Comparison of ENCODE assay signal across 17 cellular contexts in genomic region chr3:28122227-28122626, GRCh38.
"Had no signal": no experiment of that assay in that cellular context is flagged by ENCODE, and none has a peak within 500 bp of the region (broad histone marks: within the 10 kb centered on the region; RNA-seq: fewer than 3 reads in every experiment).

No MANE protein-coding gene starts in this region.

- H3K27ac Mint-ChIP-seq: activated B cell treated with CpG ODN at 0.5 μM for 24 hours; activated CD4-positive, alpha-beta memory T cell treated with anti-CD3 and anti-CD28 coated beads for 36 hours; activated T-helper 2 cell treated with anti-CD3 and anti-CD28 coated beads, Interferon-gamma antibody, Interleukin-2, Interleukin-4, amounts not matched to agents 10 μg/mL and 5 μg/mL and 100 μg/mL, durations not matched to agents 14 hours and 24 hours and 36 hours; immature natural killer cell; natural killer cell treated with Interleukin-12 subunit alpha and Interleukin-12 subunit beta and Interleukin-15 and Interleukin-18, amount 100 ng/mL, for 72 hours; stimulated activated naive B cell treated with anti-CD40 and anti-IgM and Interleukin-4, amounts not matched to agents 10 μg/mL and 1 μg/mL and 100 μg/mL, for 72 hours; T-cell had no signal

- H3K4me3 ChIP-seq: cardiac muscle cell, lower lobe of right lung, thyroid gland had no signal

- H3K9ac ChIP-seq: parathyroid adenoma had no signal

- ATAC-seq: lower lobe of right lung; natural killer cell treated with Interleukin-12 subunit alpha and Interleukin-12 subunit beta and Interleukin-15 and Interleukin-18, amount 100 ng/mL, for 72 hours; SK-N-SH treated with all-trans-retinoic acid at 6 μM for 48 hours; stimulated activated naive B cell treated with anti-CD40 and anti-IgM and Interleukin-4, amounts not matched to agents 10 μg/mL and 1 μg/mL and 100 μg/mL, for 72 hours; T-cell had no signal

- H3K4me1 ChIP-seq: lower lobe of right lung, parathyroid adenoma, thyroid gland had no signal

- H3K4me3 Mint-ChIP-seq: activated B cell treated with CpG ODN at 0.5 μM for 24 hours; activated CD4-positive, alpha-beta memory T cell treated with anti-CD3 and anti-CD28 coated beads for 36 hours; immature natural killer cell; natural killer cell treated with Interleukin-12 subunit alpha and Interleukin-12 subunit beta and Interleukin-15 and Interleukin-18, amount 100 ng/mL, for 72 hours; stimulated activated naive B cell treated with anti-CD40 and anti-IgM and Interleukin-4, amounts not matched to agents 10 μg/mL and 1 μg/mL and 100 μg/mL, for 72 hours; T-cell had no signal

- H3K27ac ChIP-seq: cardiac muscle cell, lower lobe of right lung, neutrophil, parathyroid adenoma, thyroid gland had no signal

- H3K27me3 ChIP-seq: cardiac muscle cell, neutrophil, thyroid gland had no signal

- H2AFZ ChIP-seq: parathyroid adenoma had no signal

- H3K9me3 Mint-ChIP-seq: activated B cell treated with CpG ODN at 0.5 μM for 24 hours; activated CD4-positive, alpha-beta memory T cell treated with anti-CD3 and anti-CD28 coated beads for 36 hours; activated T-helper 2 cell treated with anti-CD3 and anti-CD28 coated beads, Interferon-gamma antibody, Interleukin-2, Interleukin-4, amounts not matched to agents 10 μg/mL and 5 μg/mL and 100 μg/mL, durations not matched to agents 14 hours and 24 hours and 36 hours; immature natural killer cell; natural killer cell treated with Interleukin-12 subunit alpha and Interleukin-12 subunit beta and Interleukin-15 and Interleukin-18, amount 100 ng/mL, for 72 hours; T-cell had no signal

- H3K36me3 Mint-ChIP-seq: activated CD4-positive, alpha-beta memory T cell treated with anti-CD3 and anti-CD28 coated beads for 36 hours; immature natural killer cell; natural killer cell treated with Interleukin-12 subunit alpha and Interleukin-12 subunit beta and Interleukin-15 and Interleukin-18, amount 100 ng/mL, for 72 hours; T-cell had no signal

- DNase-seq: activated B cell treated with CpG ODN at 0.5 μM for 24 hours; activated CD4-positive, alpha-beta memory T cell treated with anti-CD3 and anti-CD28 coated beads for 36 hours; activated CD4-positive, alpha-beta T cell treated with anti-CD3 and anti-CD28 coated beads for 4 hours; activated naive CD4-positive, alpha-beta T cell treated with Interleukin-2 at 50 U/mL for 16 hours; aorta; immature natural killer cell; kidney glomerular epithelial cell; lower lobe of right lung; stimulated activated naive B cell treated with anti-CD40 and anti-IgM and Interleukin-4, amounts not matched to agents 10 μg/mL and 1 μg/mL and 100 μg/mL, for 72 hours; T-cell; thyroid gland had no signal

- H3K9me3 ChIP-seq: lower lobe of right lung, neutrophil, thyroid gland had no signal

- H3K27me3 Mint-ChIP-seq: activated B cell treated with CpG ODN at 0.5 μM for 24 hours; activated CD4-positive, alpha-beta memory T cell treated with anti-CD3 and anti-CD28 coated beads for 36 hours; stimulated activated naive B cell treated with anti-CD40 and anti-IgM and Interleukin-4, amounts not matched to agents 10 μg/mL and 1 μg/mL and 100 μg/mL, for 72 hours; T-cell had no signal

- H3K79me2 ChIP-seq: parathyroid adenoma had no signal

- H3K4me1 Mint-ChIP-seq: immature natural killer cell had no signal

- H3K36me3 ChIP-seq: cardiac muscle cell, lower lobe of right lung, neutrophil, thyroid gland had no signal
